In genomic region chr19:897442-898039, GRCh38 we compare ENCODE assay signal across 1 cellular context.
TF ChIP-seq lines count a peak whose summit lies in the region.

No MANE protein-coding gene starts in this region.

TF ChIP-seq in HepG2, 621 proteins besides CTCF, POLR2A, EP300 and RAD21:
- TF ChIP-seq AGO2 (optimal IDR thresholded peaks at IDR 0.05; ENCODE audit: low read depth, low read length), result peak; percentile 44
- TF ChIP-seq CAMTA2 (CRISPR knock-in tag; IDR thresholded peaks at IDR 0.05; ENCODE audit: borderline replicate concordance), result no peak
- no peak for TF ChIP-seq EHMT2 (IDR thresholded peaks at IDR 0.05; ENCODE audit: borderline replicate concordance, low read depth, low read length)
- no peak for TF ChIP-seq ZMYM3 (CRISPR knock-in tag; IDR thresholded peaks at IDR 0.05)
- TF ChIP-seq RBFOX2 (IDR thresholded peaks at IDR 0.05; ENCODE audit: low read depth, low read length), result peak; percentile 65
- no peak for TF ChIP-seq ZFAT (CRISPR knock-in tag; conservative IDR thresholded peaks at IDR 0.05)
- TF ChIP-seq STAG1 (CRISPR knock-in tag; IDR thresholded peaks at IDR 0.05), result 0 out of 2 replicates have a peak, but pooled peaks have one; percentile 14
